In the genomic region with DNA sequence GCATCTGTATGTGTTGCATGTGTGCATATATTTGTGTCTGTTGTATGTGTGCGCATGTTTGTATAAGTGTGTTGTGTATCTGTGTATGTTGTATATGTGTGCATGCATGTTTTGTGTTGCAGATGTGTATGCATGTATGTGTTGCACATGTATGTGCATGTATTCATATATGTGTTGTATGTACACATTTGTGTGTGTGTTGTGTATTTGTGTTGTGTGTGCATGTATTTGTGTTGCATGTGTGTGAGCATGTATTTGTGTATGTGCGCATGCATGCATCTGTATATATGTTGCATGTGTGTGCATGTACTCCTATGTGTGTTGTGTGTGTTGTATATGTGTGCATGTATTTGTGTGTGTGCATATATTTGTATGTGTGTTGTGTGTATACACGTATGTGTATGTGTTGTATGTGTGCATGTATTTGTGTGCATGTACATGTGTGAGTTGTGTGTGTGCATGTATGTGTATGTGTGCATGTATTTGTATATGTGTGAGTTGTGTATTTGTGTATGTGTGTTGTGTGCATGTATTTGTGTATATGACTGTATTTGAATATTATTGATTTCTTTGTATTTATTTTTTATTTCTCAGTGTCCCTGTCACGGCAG, we compare ENCODE assay signal across 31 cellular contexts.
"Had no signal": no experiment of that assay in that cellular context is flagged by ENCODE, and none has a peak within 500 bp of the region (broad histone marks: within the 10 kb centered on the region; RNA-seq: fewer than 3 reads in every experiment).

No MANE protein-coding gene starts in this region.

- H3K27me3 ChIP-seq: gastroesophageal sphincter, neutrophil, vagina had no signal

- H3K27ac Mint-ChIP-seq: activated CD4-positive, alpha-beta memory T cell treated with anti-CD3 and anti-CD28 coated beads for 36 hours; activated CD4-positive, alpha-beta T cell treated with anti-CD3 and anti-CD28 coated beads, Interleukin-2, amount 10 ng/mL, durations not matched to agents 24 days and 14 days; activated naive CD4-positive, alpha-beta T cell treated with anti-CD3 and anti-CD28 coated beads, Interleukin-2, amount 50 U/mL, for 24 hours; activated T-helper 1 cell treated with anti-CD3 and anti-CD28 coated beads, Interleukin-12 subunit alpha, Interleukin-12 subunit beta, Interleukin-2, Interleukin-4 antibody, amounts not matched to agents 30 ng/mL and 10 ng/mL and 1 ng/mL, durations not matched to agents 14 hours and 24 hours and 36 hours; nephron; stimulated activated effector memory CD8-positive, alpha-beta T cell treated with anti-CD3 and anti-CD28 coated beads, Interleukin-12 subunit alpha, Interleukin-12 subunit beta, amount 100 ng/mL, for 72 hours; stimulated activated naive CD8-positive, alpha-beta T cell treated with anti-CD3 and anti-CD28 coated beads, Interleukin-15, Interleukin-2, amounts not matched to agents 100 ng/mL and 50 ng/mL, for 24 hours; type B pancreatic cell had no signal

- H3K4me1 Mint-ChIP-seq: brain had no signal

- H3K4me3 Mint-ChIP-seq: activated CD4-positive, alpha-beta memory T cell treated with anti-CD3 and anti-CD28 coated beads for 36 hours; activated CD4-positive, alpha-beta T cell treated with anti-CD3 and anti-CD28 coated beads, Interleukin-2, amount 10 ng/mL, durations not matched to agents 24 days and 14 days; activated naive CD4-positive, alpha-beta T cell treated with anti-CD3 and anti-CD28 coated beads, Interleukin-2, amount 50 U/mL, for 24 hours; activated T-helper 1 cell treated with anti-CD3 and anti-CD28 coated beads, Interleukin-12 subunit alpha, Interleukin-12 subunit beta, Interleukin-2, Interleukin-4 antibody, amounts not matched to agents 30 ng/mL and 10 ng/mL and 1 ng/mL, durations not matched to agents 14 hours and 24 hours and 36 hours; brain; effector memory CD8-positive, alpha-beta T cell; nephron; stimulated activated effector memory CD8-positive, alpha-beta T cell treated with anti-CD3 and anti-CD28 coated beads, Interleukin-12 subunit alpha, Interleukin-12 subunit beta, amount 100 ng/mL, for 72 hours; stimulated activated naive CD8-positive, alpha-beta T cell treated with anti-CD3 and anti-CD28 coated beads, Interleukin-15, Interleukin-2, amounts not matched to agents 100 ng/mL and 50 ng/mL, for 24 hours; type B pancreatic cell had no signal

- H3K9me3 ChIP-seq: gastroesophageal sphincter, neutrophil, thoracic aorta, vagina had no signal

- H3K4me3 ChIP-seq: gastroesophageal sphincter, skin epidermis, thoracic aorta, vagina had no signal

- FAIRE-seq: endothelial cell of umbilical vein, kidney had no signal

- H3K9me3 Mint-ChIP-seq: activated CD4-positive, alpha-beta T cell treated with anti-CD3 and anti-CD28 coated beads, Interleukin-2, amount 10 ng/mL, durations not matched to agents 24 days and 14 days; activated naive CD4-positive, alpha-beta T cell treated with anti-CD3 and anti-CD28 coated beads, Interleukin-2, amount 50 U/mL, for 24 hours; activated T-helper 1 cell treated with anti-CD3 and anti-CD28 coated beads, Interleukin-12 subunit alpha, Interleukin-12 subunit beta, Interleukin-2, Interleukin-4 antibody, amounts not matched to agents 30 ng/mL and 10 ng/mL and 1 ng/mL, durations not matched to agents 14 hours and 24 hours and 36 hours; effector memory CD8-positive, alpha-beta T cell; stimulated activated effector memory CD8-positive, alpha-beta T cell treated with anti-CD3 and anti-CD28 coated beads, Interleukin-12 subunit alpha, Interleukin-12 subunit beta, amount 100 ng/mL, for 72 hours; type B pancreatic cell had no signal

- H3K36me3 ChIP-seq: WERI-Rb-1 had no signal

- DNase-seq: activated CD4-positive, alpha-beta memory T cell treated with anti-CD3 and anti-CD28 coated beads for 36 hours; activated CD4-positive, alpha-beta T cell treated with anti-CD3 and anti-CD28 coated beads, Interleukin-2, amount 10 ng/mL, durations not matched to agents 24 days and 14 days; activated CD4-positive, CD25-positive, alpha-beta regulatory T cell treated with anti-CD3 and anti-CD28 coated beads, Interleukin-2, amount 50 U/mL, for 72 hours; activated CD8-positive, alpha-beta memory T cell treated with anti-CD3 and anti-CD28 coated beads, Interleukin-2, amount 50 U/mL, for 4 hours; activated gamma-delta T cell; activated T-cell treated with anti-CD3 and anti-CD28 coated beads, Interleukin-2, amount 50 U/mL, for 1 hour; anterior cingulate cortex; cortex of kidney; effector memory CD8-positive, alpha-beta T cell; head of caudate nucleus; hippocampal formation; kidney; left colon; mammary epithelial cell; stimulated activated CD4-positive, alpha-beta T cell treated with anti-CD3 and anti-CD28 coated beads, Interleukin-4, amount 100 ng/mL, for 24 hours; T1000; WERI-Rb-1 had no signal

- ATAC-seq: effector memory CD8-positive, alpha-beta T cell; gastroesophageal sphincter; left colon; sciatic nerve; stimulated activated effector memory CD8-positive, alpha-beta T cell treated with anti-CD3 and anti-CD28 coated beads, Interleukin-12 subunit alpha, Interleukin-12 subunit beta, amount 100 ng/mL, for 72 hours had no signal

- H3K27me3 Mint-ChIP-seq: activated CD4-positive, alpha-beta memory T cell treated with anti-CD3 and anti-CD28 coated beads for 36 hours; activated CD4-positive, alpha-beta T cell treated with anti-CD3 and anti-CD28 coated beads, Interleukin-2, amount 10 ng/mL, durations not matched to agents 24 days and 14 days; activated naive CD4-positive, alpha-beta T cell treated with anti-CD3 and anti-CD28 coated beads, Interleukin-2, amount 50 U/mL, for 24 hours; effector memory CD8-positive, alpha-beta T cell; stimulated activated naive CD8-positive, alpha-beta T cell treated with anti-CD3 and anti-CD28 coated beads, Interleukin-15, Interleukin-2, amounts not matched to agents 100 ng/mL and 50 ng/mL, for 24 hours; type B pancreatic cell had no signal

- H3K4me1 ChIP-seq: vagina had no signal

- H3K27ac ChIP-seq: gastroesophageal sphincter, neutrophil, skin epidermis, thoracic aorta, vagina, WERI-Rb-1 had no signal
